1 cellular context compared by ENCODE assay signal in genomic region chr22:22067192-22067591, GRCh38.
A peak's percentile ranks its signal among the peaks of the same experiment; 100 is the strongest.
TF ChIP-seq lines count a peak whose summit lies in the region.

No MANE protein-coding gene starts in this region.

TF ChIP-seq in K562, 482 proteins besides CTCF, POLR2A, EP300 and RAD21 (continued from another document and continues in another):
- TF ChIP-seq ZBTB40 (IDR thresholded peaks at IDR 0.05) (no peak), ZBTB40 (CRISPR knock-in tag; IDR thresholded peaks at IDR 0.05) (no peak), RBM25 (IDR thresholded peaks at IDR 0.05; ENCODE audit: low read depth, low read length, severe bottlenecking) (no peak), ZFP1 (CRISPR knock-in tag; IDR thresholded peaks at IDR 0.05) (no peak), NRF1 (conservative IDR thresholded peaks at IDR 0.05 in 1 of 2, IDR thresholded peaks at IDR 0.05 in 1 of 2) (no peak), HOMEZ (CRISPR knock-in tag; IDR thresholded peaks at IDR 0.05) (no peak), SNRNP70 (optimal IDR thresholded peaks at IDR 0.05; ENCODE audit: low read depth, low read length) (no peak), MAX (CRISPR knock-in tag; IDR thresholded peaks at IDR 0.05) (no peak), MGA (IDR thresholded peaks at IDR 0.05) (no peak), CBX1 (IDR thresholded peaks at IDR 0.05; ENCODE audit: low read depth) (no peak), KLF13 (tag; IDR thresholded peaks at IDR 0.05; ENCODE audit: borderline replicate concordance, low read depth) (no peak), TEAD1 (CRISPR knock-in tag; IDR thresholded peaks at IDR 0.05) (0 out of 4 replicates have a peak, but pooled peaks of 1 of the 2 experiments have one; percentile 38), LCOR (CRISPR knock-in tag; IDR thresholded peaks at IDR 0.05) (no peak), UBTF (IDR thresholded peaks at IDR 0.05; ENCODE audit: borderline replicate concordance in 1 of 2, low read depth in 2 of 2, low read length in 2 of 2) (no peak), ZNF124 (CRISPR knock-in tag; IDR thresholded peaks at IDR 0.05) (0 out of 2 replicates have a peak, but pooled peaks have one; percentile 54), NR4A1 (CRISPR knock-in tag; IDR thresholded peaks at IDR 0.05) (no peak), NR4A1 (tag; IDR thresholded peaks at IDR 0.05) (no peak), ARID3B (CRISPR knock-in tag; IDR thresholded peaks at IDR 0.05; ENCODE audit: borderline replicate concordance) (peak; percentile 41; the same call in 1 of the 2 replicates), ZNF764 (CRISPR knock-in tag; IDR thresholded peaks at IDR 0.05; ENCODE audit: low read depth) (no peak), ADNP (tag; IDR thresholded peaks at IDR 0.05) (no peak), OTX1 (CRISPR knock-in tag; IDR thresholded peaks at IDR 0.05) (no peak)
